35 cellular contexts compared by ENCODE assay signal in genomic region chr6:12186543-12186942, GRCh38.
A peak's percentile ranks its signal among the peaks of the same experiment; 100 is the strongest.
DNase-seq lines count a peak whose midpoint lies in the region; ATAC-seq and TF ChIP-seq lines count a peak whose summit lies in the region.
"Had no signal": no experiment of that assay in that cellular context is flagged by ENCODE, and none has a peak within 500 bp of the region (broad histone marks: within the 10 kb centered on the region; RNA-seq: fewer than 3 reads in every experiment).

No MANE protein-coding gene starts in this region.

- intact Hi-C loops in left ventricle myocardium superior (cut with micrococcal nuclease): no loop called here
- intact Hi-C loops in cardiac septum (cut with DNase I): no loop called here
- intact Hi-C loops in uterus (cut with DNase I; ENCODE audit: low total_unique reads): no loop called here

- H3K4me1 Mint-ChIP-seq in activated T-cell treated with anti-CD3 and anti-CD28 coated beads, Interleukin-2, amount 50 U/mL, for 72 hours (ENCODE audit: low read depth): peaks cover 15% of the 10 kb centered on the region
- H3K4me1 Mint-ChIP-seq: B cell, CD14-positive monocyte had no signal

- no peak for TF ChIP-seq POLR2A in uterus (IDR thresholded peaks at IDR 0.05)

- peak overlapping the region; percentile 63 for H3K27ac Mint-ChIP-seq in activated T-cell treated with anti-CD3 and anti-CD28 coated beads, Interleukin-2, amount 50 U/mL, for 72 hours
- H3K27ac Mint-ChIP-seq: B cell; CD14-positive monocyte; CD4-positive, alpha-beta memory T cell; CD4-positive, alpha-beta T cell; CD8-positive, alpha-beta memory T cell; CD8-positive, alpha-beta T cell had no signal

- H3K9me3 ChIP-seq in adipocyte (ENCODE audit: control insufficient read depth, low read length): no peaks in the 10 kb centered on the region
- no peaks in the 10 kb centered on the region for H3K9me3 ChIP-seq in subcutaneous abdominal adipose tissue (ENCODE audit: control insufficient read depth in 5 of 5, low read length in 5 of 5)
- H3K9me3 ChIP-seq in uterus: no peaks in the 10 kb centered on the region
- H3K9me3 ChIP-seq: A549; BE2C; BLaER1; BLaER1 treated with 17β-estradiol and CSF1 and Interleukin-3, amounts not matched to agents 10 nM and 100 nM; Caco-2 had no signal

- H3K4me3 ChIP-seq in adipocyte (ENCODE audit: low read length) (no peak overlapping the region), subcutaneous abdominal adipose tissue (ENCODE audit: low read depth in 1 of 5, low read length in 5 of 5) (no peak overlapping the region), uterus (no peak overlapping the region)
- H3K4me3 ChIP-seq: A549; BLaER1; BLaER1 treated with 17β-estradiol and CSF1 and Interleukin-3, amounts not matched to agents 10 nM and 100 nM had no signal

- DNase-seq in activated T-cell treated with anti-CD3 and anti-CD28 coated beads, Interleukin-2, amount 50 U/mL, for 72 hours: no peak
- no peak for DNase-seq in activated T-cell treated with anti-CD3 and anti-CD28 coated beads for 4 hours
- DNase-seq in left ventricle myocardium superior: no peak
- DNase-seq in cardiac septum (ENCODE audit: low spot score): no peak
- no peak for DNase-seq in adipocyte (ENCODE audit: low read depth)
- DNase-seq in uterus: no peak
- DNase-seq in NCI-H2107 (lab: John Stamatoyannopoulos, UW): no peak
- DNase-seq: 8988T; ACHN; AML-193; BE2C; C1 segment of cervical spinal cord; Caco-2; Calu3; CD4-positive, alpha-beta memory T cell; CD4-positive, alpha-beta T cell; CD4-positive, CD25-positive, alpha-beta regulatory T cell; CD8-positive, alpha-beta memory T cell; CD8-positive, alpha-beta T cell; COR-L47; DMS 273 treated with DMSO at 0.1 percent for 48 hours; DMS153; DMS53; DMS79; DMS79 treated with DMSO at 0.1 percent for 48 hours; DND-41; EL had no signal

- no peak for TF ChIP-seq CTCF in uterus (IDR thresholded peaks at IDR 0.05)

- no peak for ATAC-seq in activated T-cell treated with anti-CD3 and anti-CD28 coated beads, Interleukin-2, amount 50 U/mL, for 72 hours (replicated peaks in 1 of 2)
- ATAC-seq in left ventricle myocardium superior: peak; percentile 51
- ATAC-seq: A549; CD8-positive, alpha-beta T cell had no signal

- H3K9ac ChIP-seq in adipocyte (ENCODE audit: low read length) (peak overlapping the region; percentile 0), subcutaneous abdominal adipose tissue (ENCODE audit: low read length in 5 of 5) (no peak overlapping the region)
- H3K9ac ChIP-seq: BLaER1; BLaER1 treated with 17β-estradiol and CSF1 and Interleukin-3, amounts not matched to agents 10 nM and 100 nM had no signal

- H3K27me3 ChIP-seq in adipocyte (replicated peaks; ENCODE audit: control insufficient read depth, insufficient read depth, low read length): no peaks in the 10 kb centered on the region
- no peaks in the 10 kb centered on the region for H3K27me3 ChIP-seq in subcutaneous abdominal adipose tissue (ENCODE audit: control insufficient read depth in 5 of 5, insufficient read depth in 4 of 5, low read length in 5 of 5)
- H3K27me3 ChIP-seq in uterus: no peaks in the 10 kb centered on the region
- H3K27me3 ChIP-seq: BE2C; BLaER1; BLaER1 treated with 17β-estradiol and CSF1 and Interleukin-3, amounts not matched to agents 10 nM and 100 nM had no signal

- peaks cover 0 to 2% of the 10 kb centered on the region in 2 donors for H3K9me3 Mint-ChIP-seq in activated T-cell treated with anti-CD3 and anti-CD28 coated beads, Interleukin-2, amount 50 U/mL, for 72 hours
- H3K9me3 Mint-ChIP-seq: CD14-positive monocyte; CD4-positive, alpha-beta T cell; CD8-positive, alpha-beta memory T cell; CD8-positive, alpha-beta T cell had no signal

- no peaks in the 10 kb centered on the region for H3K36me3 Mint-ChIP-seq in activated T-cell treated with anti-CD3 and anti-CD28 coated beads, Interleukin-2, amount 50 U/mL, for 72 hours (ENCODE audit: insufficient read depth in 2 of 2)
- H3K36me3 Mint-ChIP-seq: CD14-positive monocyte; CD4-positive, alpha-beta memory T cell; CD4-positive, CD25-positive, alpha-beta regulatory T cell; CD8-positive, alpha-beta T cell had no signal

- H3K4me3 Mint-ChIP-seq in activated T-cell treated with anti-CD3 and anti-CD28 coated beads, Interleukin-2, amount 50 U/mL, for 72 hours: no peak overlapping the region
- H3K4me3 Mint-ChIP-seq: B cell; CD14-positive monocyte; CD4-positive, alpha-beta memory T cell; CD4-positive, alpha-beta T cell; CD4-positive, CD25-positive, alpha-beta regulatory T cell; CD8-positive, alpha-beta memory T cell; CD8-positive, alpha-beta T cell had no signal

- H3K36me3 ChIP-seq in adipocyte (ENCODE audit: control insufficient read depth, insufficient read depth, low read length, severe bottlenecking) (no peaks in the 10 kb centered on the region), subcutaneous abdominal adipose tissue (ENCODE audit: control insufficient read depth in 5 of 5, insufficient read depth in 5 of 5, low read length in 5 of 5) (no peaks in the 10 kb centered on the region), uterus (no peaks in the 10 kb centered on the region)
- H3K36me3 ChIP-seq: BE2C; BLaER1; BLaER1 treated with 17β-estradiol and CSF1 and Interleukin-3, amounts not matched to agents 10 nM and 100 nM had no signal

- H3K4me1 ChIP-seq in adipocyte (ENCODE audit: control insufficient read depth, insufficient read depth, low read length) (peaks cover 9% of the 10 kb centered on the region), subcutaneous abdominal adipose tissue (ENCODE audit: control insufficient read depth in 5 of 5, insufficient read depth in 5 of 5, low read length in 5 of 5) (peaks cover 0 to 18% (median 6%) of the 10 kb centered on the region in 5 donors), uterus (no peaks in the 10 kb centered on the region)
- H3K4me1 ChIP-seq: A549; BE2C; BLaER1; BLaER1 treated with 17β-estradiol and CSF1 and Interleukin-3, amounts not matched to agents 10 nM and 100 nM; Caco-2 had no signal

- H3K27me3 Mint-ChIP-seq in activated T-cell treated with anti-CD3 and anti-CD28 coated beads, Interleukin-2, amount 50 U/mL, for 72 hours (ENCODE audit: low read depth): no peaks in the 10 kb centered on the region
- H3K27me3 Mint-ChIP-seq: CD4-positive, alpha-beta T cell; CD4-positive, CD25-positive, alpha-beta regulatory T cell had no signal

- peak overlapping the region; percentile 42 for H3K27ac ChIP-seq in subcutaneous abdominal adipose tissue (ENCODE audit: low read depth, low read length)
- no peak overlapping the region for H3K27ac ChIP-seq in uterus
- H3K27ac ChIP-seq: 22Rv1; A549; BLaER1; BLaER1 treated with 17β-estradiol and CSF1 and Interleukin-3, amounts not matched to agents 10 nM and 100 nM; C4-2B had no signal
